In genomic region chr4:176308441-176308840, GRCh38 we compare ENCODE assay signal across 19 cellular contexts. TPM values are rescaled to one million over a fixed set of nuclear protein-coding genes. Genes with fewer than 3 reads are reported as not detected.
DNase-seq lines count a peak whose midpoint lies in the region; ATAC-seq and TF ChIP-seq lines count a peak whose summit lies in the region.
"Had no signal": no experiment of that assay in that cellular context is flagged by ENCODE, and none has a peak within 500 bp of the region (broad histone marks: within the 10 kb centered on the region; RNA-seq: fewer than 3 reads in every experiment).

No MANE protein-coding gene starts in this region.

- H3K27me3 ChIP-seq in DOHH2 (ENCODE audit: control insufficient read depth, low read length): no peaks in the 10 kb centered on the region
- H3K27me3 ChIP-seq: brain microvascular endothelial cell, upper lobe of left lung had no signal

- H3K27ac ChIP-seq in DOHH2 (ENCODE audit: low read depth, low read length): peak overlapping the region; percentile 93
- H3K27ac ChIP-seq: 22Rv1, brain microvascular endothelial cell, HL-60, prostate gland, upper lobe of left lung had no signal

- peak; percentile 61 for ATAC-seq in GM19395 (IDR thresholded peaks at IDR 0.05; ENCODE audit: unreplicated experiment)
- ATAC-seq in HG02642 (IDR thresholded peaks at IDR 0.05; ENCODE audit: poor library complexity, unreplicated experiment): peak; percentile 51
- peak; percentile 42 for ATAC-seq in HG03378 (IDR thresholded peaks at IDR 0.05; ENCODE audit: unreplicated experiment)
- no peak for ATAC-seq in activated T-cell treated with anti-CD3 and anti-CD28 coated beads, Interleukin-2, amount 50 U/mL, for 72 hours (replicated peaks in 1 of 2)
- no peak for ATAC-seq in activated naive CD4-positive, alpha-beta T cell treated with anti-CD3 and anti-CD28 coated beads, Interleukin-2, amount 50 U/mL, for 72 hours
- ATAC-seq: effector memory CD8-positive, alpha-beta T cell had no signal

- H3K4me3 ChIP-seq in DOHH2 (ENCODE audit: low read length): peak overlapping the region; percentile 52
- H3K4me3 ChIP-seq: prostate gland, upper lobe of left lung had no signal

- peaks cover 13% of the 10 kb centered on the region for H3F3A ChIP-seq in DOHH2 (ENCODE audit: control insufficient read depth, insufficient read depth)

- no peak for DNase-seq in islet precursor cell
- no peak for DNase-seq in activated T-cell treated with anti-CD3 and anti-CD28 coated beads, Interleukin-2, amount 50 U/mL, for 72 hours
- DNase-seq in activated naive CD4-positive, alpha-beta T cell treated with anti-CD3 and anti-CD28 coated beads, Interleukin-2, amount 50 U/mL, for 72 hours (ENCODE audit: low spot score in 2 of 2): no peak
- no peak for DNase-seq in stimulated activated CD4-positive, alpha-beta T cell treated with anti-CD3 and anti-CD28 coated beads, Interleukin-1b, Interleukin-23, amount 100 ng/mL, for 48 hours
- DNase-seq: activated CD4-positive, alpha-beta memory T cell treated with anti-CD3 and anti-CD28 coated beads, Interleukin-2, amount 10 ng/mL, durations not matched to agents 7 days and 5 days; brain microvascular endothelial cell; effector memory CD8-positive, alpha-beta T cell; foreskin melanocyte; GF-D8; immature natural killer cell; NCI-H226; upper lobe of left lung had no signal

- TF ChIP-seq CTCF in DOHH2 (IDR thresholded peaks at IDR 0.05; ENCODE audit: low read depth, low read length, poor library complexity, severe bottlenecking): no peak

- H3K9me3 ChIP-seq in DOHH2 (ENCODE audit: control insufficient read depth, insufficient read depth, low read length): no peaks in the 10 kb centered on the region
- H3K9me3 ChIP-seq: prostate gland, upper lobe of left lung had no signal

- H3K36me3 Mint-ChIP-seq in activated T-cell treated with anti-CD3 and anti-CD28 coated beads, Interleukin-2, amount 50 U/mL, for 72 hours (ENCODE audit: insufficient read depth in 2 of 2): no peaks in the 10 kb centered on the region
- H3K36me3 Mint-ChIP-seq in activated naive CD4-positive, alpha-beta T cell treated with anti-CD3 and anti-CD28 coated beads, Interleukin-2, amount 50 U/mL, for 72 hours: no peaks in the 10 kb centered on the region
- H3K36me3 Mint-ChIP-seq: immature natural killer cell had no signal

- H3K4me3 Mint-ChIP-seq in activated T-cell treated with anti-CD3 and anti-CD28 coated beads, Interleukin-2, amount 50 U/mL, for 72 hours: no peak overlapping the region
- H3K4me3 Mint-ChIP-seq: activated CD4-positive, alpha-beta memory T cell treated with anti-CD3 and anti-CD28 coated beads, Interleukin-2, amount 10 ng/mL, durations not matched to agents 7 days and 5 days; effector memory CD8-positive, alpha-beta T cell; immature natural killer cell had no signal

- no peaks in the 10 kb centered on the region for H4K20me1 ChIP-seq in DOHH2 (ENCODE audit: control insufficient read depth, insufficient read depth, low read depth, low read length)

- H3K9me3 Mint-ChIP-seq in activated T-cell treated with anti-CD3 and anti-CD28 coated beads, Interleukin-2, amount 50 U/mL, for 72 hours: no peaks in the 10 kb centered on the region
- H3K9me3 Mint-ChIP-seq in activated naive CD4-positive, alpha-beta T cell treated with anti-CD3 and anti-CD28 coated beads, Interleukin-2, amount 50 U/mL, for 72 hours: no peaks in the 10 kb centered on the region
- H3K9me3 Mint-ChIP-seq: activated CD4-positive, alpha-beta memory T cell treated with anti-CD3 and anti-CD28 coated beads, Interleukin-2, amount 10 ng/mL, durations not matched to agents 7 days and 5 days; effector memory CD8-positive, alpha-beta T cell; immature natural killer cell had no signal

- peak overlapping the region; percentile 76 for H3K4me2 ChIP-seq in DOHH2 (ENCODE audit: low read length)

- no peaks in the 10 kb centered on the region for H3K9me2 ChIP-seq in DOHH2 (replicated peaks; ENCODE audit: control insufficient read depth, low read length)

- H3K79me2 ChIP-seq in DOHH2 (ENCODE audit: control insufficient read depth, low read length): no peaks in the 10 kb centered on the region

- H3K36me3 ChIP-seq in DOHH2 (ENCODE audit: control insufficient read depth, low read length): peaks cover 10% of the 10 kb centered on the region
- H3K36me3 ChIP-seq: brain microvascular endothelial cell, prostate gland, upper lobe of left lung had no signal

- no peak overlapping the region for H3K27ac Mint-ChIP-seq in activated T-cell treated with anti-CD3 and anti-CD28 coated beads, Interleukin-2, amount 50 U/mL, for 72 hours
- no peak overlapping the region for H3K27ac Mint-ChIP-seq in activated naive CD4-positive, alpha-beta T cell treated with anti-CD3 and anti-CD28 coated beads, Interleukin-2, amount 50 U/mL, for 72 hours
- H3K27ac Mint-ChIP-seq: activated CD4-positive, alpha-beta memory T cell treated with anti-CD3 and anti-CD28 coated beads, Interleukin-2, amount 10 ng/mL, durations not matched to agents 7 days and 5 days; effector memory CD8-positive, alpha-beta T cell; immature natural killer cell had no signal

- peaks cover 38% of the 10 kb centered on the region for H3K27me3 Mint-ChIP-seq in activated T-cell treated with anti-CD3 and anti-CD28 coated beads, Interleukin-2, amount 50 U/mL, for 72 hours (ENCODE audit: low read depth)

- H3K4me1 Mint-ChIP-seq in activated T-cell treated with anti-CD3 and anti-CD28 coated beads, Interleukin-2, amount 50 U/mL, for 72 hours (ENCODE audit: low read depth): no peaks in the 10 kb centered on the region
- H3K4me1 Mint-ChIP-seq: activated CD4-positive, alpha-beta memory T cell treated with anti-CD3 and anti-CD28 coated beads, Interleukin-2, amount 10 ng/mL, durations not matched to agents 7 days and 5 days; immature natural killer cell had no signal

- H3K4me1 ChIP-seq in DOHH2 (ENCODE audit: control insufficient read depth, low read length): peaks cover 55% of the 10 kb centered on the region
- H3K4me1 ChIP-seq: prostate gland, upper lobe of left lung had no signal

RNA-seq across cellular contexts. Expression of gene SPCS3, which starts 11.3 kb away (rescaled TPM):
- total RNA-seq in activated T-cell treated with anti-CD3 and anti-CD28 coated beads, Interleukin-2, amount 50 U/mL, for 72 hours: 100 to 1,000 TPM; 115 to 145 TPM
- 100 to 1,000 TPM in 1 of 2 donors, 10 to 100 TPM in 1; 91.9 to 153 TPM for total RNA-seq in activated naive CD4-positive, alpha-beta T cell treated with anti-CD3 and anti-CD28 coated beads, Interleukin-2, amount 50 U/mL, for 72 hours

RNA-seq across cellular contexts. Expression of gene ASB5, which starts 39.4 kb away (rescaled TPM):
- not detected for total RNA-seq in activated T-cell treated with anti-CD3 and anti-CD28 coated beads, Interleukin-2, amount 50 U/mL, for 72 hours
- total RNA-seq in activated naive CD4-positive, alpha-beta T cell treated with anti-CD3 and anti-CD28 coated beads, Interleukin-2, amount 50 U/mL, for 72 hours: not detected
- total RNA-seq: activated CD4-positive, alpha-beta memory T cell treated with anti-CD3 and anti-CD28 coated beads, Interleukin-2, amount 10 ng/mL, durations not matched to agents 7 days and 5 days; upper lobe of left lung had no signal

Comparison
In these comparisons a context has a peak if more than half of its experiments do, and no peak if none do; other contexts are left out.
1. ATAC-seq: peak in GM19395 (single experiment), HG02642 (single experiment) and HG03378 (single experiment); none in activated T-cell treated with anti-CD3 and anti-CD28 coated beads, Interleukin-2, amount 50 U/mL, for 72 hours (0 of 2) and activated naive CD4-positive, alpha-beta T cell treated with anti-CD3 and anti-CD28 coated beads, Interleukin-2, amount 50 U/mL, for 72 hours (0 of 2).